Comparison of ENCODE assay signal across 8 cellular contexts in genomic region chr9:130053504-130054427, GRCh38. TPM values are rescaled to one million over a fixed set of nuclear protein-coding genes. Genes with fewer than 3 reads are reported as not detected.
DNase-seq lines count a peak whose midpoint lies in the region; ATAC-seq, FAIRE-seq and TF ChIP-seq lines count a peak whose summit lies in the region.

TSS of gene GPR107 (plus strand) at chr9:130053906. CDS start at chr9:130053933, 27 bp downstream.

- peaks cover 34% of the 10 kb centered on the region for H3K4me1 Mint-ChIP-seq in WTC11

- H3K4me3 Mint-ChIP-seq in WTC11: peak within 1 kb of the TSS; percentile 92

- H3K4me3 ChIP-seq in cardiac fibroblast (replicated peaks in 1 of 2; ENCODE audit: low read depth in 2 of 2, low read length in 2 of 2) (peak within 1 kb of the TSS; percentile 90 to 98), spleen (peak within 1 kb of the TSS; percentile 76 to 98 (median 94))

- peak within 1 kb of the TSS; percentile 91 for H3K27ac Mint-ChIP-seq in WTC11

- FAIRE-seq in GM12891 (lab: Jason Lieb, UNC): peak; percentile 89

- peak; percentile 81 for DNase-seq in GM12891 (ENCODE audit: insufficient read length, low spot score)
- DNase-seq in NCI-H2107 (lab: John Stamatoyannopoulos, UW): peak; percentile 38
- DNase-seq in WTC11 (ENCODE audit: low spot score): peak; percentile 74
- peak; percentile 72 to 77 for DNase-seq in cardiac fibroblast (ENCODE audit: low read depth in 2 of 2)
- DNase-seq in inferior parietal cortex (ENCODE audit: extremely low spot score): peak; percentile 75
- DNase-seq in spleen: peak; percentile 97

- 0 to 1% (median 0%) methylated on average over 25 to 68 of the region's 68 CpGs for WGBS in spleen, 5 donors

- H3K4me1 ChIP-seq in spleen: peaks cover 24 to 92% (median 40%) of the 10 kb centered on the region in 6 donors

- POLR2A ChIA-PET in WTC11 (lab: Charles Lee): interaction anchor here (0.7 to 1.0 kb wide), 2 partner anchors 8 to 219 kb away, joined by 4 read pairs; no protein-coding TSS in a partner anchor

- H3K27me3 Mint-ChIP-seq in WTC11 (ENCODE audit: low read depth): no peaks in the 10 kb centered on the region

- peak within 1 kb of the TSS; percentile 84 to 96 (median 90) for H3K27ac ChIP-seq in spleen

- ATAC-seq in HG02763 (IDR thresholded peaks at IDR 0.05; ENCODE audit: unreplicated experiment) (peak; percentile 79), WTC11 (peak; percentile 88), HG03025 (IDR thresholded peaks at IDR 0.05; ENCODE audit: low FRiP score, unreplicated experiment) (no peak)

- no peaks in the 10 kb centered on the region for H3K27me3 ChIP-seq in spleen (replicated peaks in 1 of 7)

- CTCF ChIA-PET in WTC11 (lab: Charles Lee): interaction anchor here (0.7 to 1.8 kb wide), 9 partner anchors 11 to 380 kb away, joined by 3 to 5 read pairs (median 4); partner anchors contain the start of gene FNBP1

- H3K36me3 Mint-ChIP-seq in WTC11: no peaks in the 10 kb centered on the region

- no peak for TF ChIP-seq CTCF in WTC11 (IDR thresholded peaks at IDR 0.05)
- TF ChIP-seq CTCF in cardiac fibroblast (IDR thresholded peaks at IDR 0.05; ENCODE audit: low read depth, low read length): no peak
- TF ChIP-seq CTCF in spleen (IDR thresholded peaks at IDR 0.05 in 8 of 11, conservative IDR thresholded peaks at IDR 0.05 in 3 of 11): peak in 1 of 11 experiments; percentile 6

- no peak; the same call in 1 of the 2 replicates for TF ChIP-seq POLR2A in GM12891 (IDR thresholded peaks at IDR 0.05; ENCODE audit: low read depth, low read length)
- TF ChIP-seq POLR2A in spleen (IDR thresholded peaks at IDR 0.05): peak in 2 of 3 donors; percentile 18 to 59

- intact Hi-C loops in spleen (cut with DNase I; ENCODE audit: low total_unique reads): no loop called here

- no peaks in the 10 kb centered on the region for H3K9me3 Mint-ChIP-seq in WTC11

- peaks cover 0 to 14% (median 5%) of the 10 kb centered on the region in 6 donors for H3K36me3 ChIP-seq in spleen

- no peaks in the 10 kb centered on the region for H3K9me3 ChIP-seq in spleen

TF ChIP-seq in GM12891, 5 proteins besides CTCF, POLR2A, EP300 and RAD21:
- no peak for TF ChIP-seq PAX5 (IDR thresholded peaks at IDR 0.05; ENCODE audit: insufficient read depth, low read length, severe bottlenecking)
- TF ChIP-seq TAF1 (IDR thresholded peaks at IDR 0.05; ENCODE audit: low read depth, low read length): peak; percentile 89
- peak; percentile 66 for TF ChIP-seq SPI1 (IDR thresholded peaks at IDR 0.05; ENCODE audit: low read depth, low read length)
- TF ChIP-seq POU2F2 (IDR thresholded peaks at IDR 0.05; ENCODE audit: low read depth, low read length): no peak
- peak; percentile 48; the same call in 1 of the 2 replicates for TF ChIP-seq POLR2AphosphoS5 (IDR thresholded peaks at IDR 0.05; ENCODE audit: low read depth, low read length)
TF ChIP-seq in GM12891: peak in this region for 3.

TF ChIP-seq in WTC11, 78 proteins besides CTCF, POLR2A, EP300 and RAD21 (continues in another document):
- TF ChIP-seq KAT7 (CRISPR knock-in tag; IDR thresholded peaks at IDR 0.05; ENCODE audit: borderline replicate concordance) (no peak), GRHL2 (CRISPR knock-in tag; IDR thresholded peaks at IDR 0.05; ENCODE audit: insufficient replicate concordance, severe bottlenecking) (no peak), CREM (CRISPR knock-in tag; IDR thresholded peaks at IDR 0.05) (0 out of 2 replicates have a peak, but pooled peaks have one; percentile 57), ZNF317 (CRISPR knock-in tag; IDR thresholded peaks at IDR 0.05; ENCODE audit: borderline replicate concordance, low read depth) (no peak), IRF2 (CRISPR knock-in tag; IDR thresholded peaks at IDR 0.05; ENCODE audit: borderline replicate concordance, low read depth) (no peak), NR1H2 (CRISPR knock-in tag; IDR thresholded peaks at IDR 0.05) (no peak), FOXP1 (CRISPR knock-in tag; IDR thresholded peaks at IDR 0.05; ENCODE audit: borderline replicate concordance) (peak; percentile 18; the same call in 1 of the 2 replicates), SMAD4 (CRISPR knock-in tag; IDR thresholded peaks at IDR 0.05) (no peak), ETV6 (CRISPR knock-in tag; IDR thresholded peaks at IDR 0.05) (peak; percentile 61; the same call in 1 of the 2 replicates), NFYB (CRISPR knock-in tag; conservative IDR thresholded peaks at IDR 0.05; ENCODE audit: low read depth) (no peak), ZNF416 (CRISPR knock-in tag; IDR thresholded peaks at IDR 0.05) (no peak), TP53 (CRISPR knock-in tag; IDR thresholded peaks at IDR 0.05) (no peak), FOXK1 (CRISPR knock-in tag; IDR thresholded peaks at IDR 0.05) (peak; percentile 82), ZNF138 (CRISPR knock-in tag; conservative IDR thresholded peaks at IDR 0.05) (no peak), IRF1 (CRISPR knock-in tag; IDR thresholded peaks at IDR 0.05) (peak; percentile 54; the same call in 1 of the 2 replicates), NR3C1 (CRISPR knock-in tag; conservative IDR thresholded peaks at IDR 0.05; ENCODE audit: low read depth) (no peak)
- TF ChIP-seq, protein P1, sequence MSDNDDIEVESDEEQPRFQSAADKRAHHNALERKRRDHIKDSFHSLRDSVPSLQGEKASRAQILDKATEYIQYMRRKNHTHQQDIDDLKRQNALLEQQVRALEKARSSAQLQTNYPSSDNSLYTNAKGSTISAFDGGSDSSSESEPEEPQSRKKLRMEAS (CRISPR knock-in tag; IDR thresholded peaks at IDR 0.05): peak; percentile 41; the same call in 1 of the 2 replicates
- TF ChIP-seq, protein P2, sequence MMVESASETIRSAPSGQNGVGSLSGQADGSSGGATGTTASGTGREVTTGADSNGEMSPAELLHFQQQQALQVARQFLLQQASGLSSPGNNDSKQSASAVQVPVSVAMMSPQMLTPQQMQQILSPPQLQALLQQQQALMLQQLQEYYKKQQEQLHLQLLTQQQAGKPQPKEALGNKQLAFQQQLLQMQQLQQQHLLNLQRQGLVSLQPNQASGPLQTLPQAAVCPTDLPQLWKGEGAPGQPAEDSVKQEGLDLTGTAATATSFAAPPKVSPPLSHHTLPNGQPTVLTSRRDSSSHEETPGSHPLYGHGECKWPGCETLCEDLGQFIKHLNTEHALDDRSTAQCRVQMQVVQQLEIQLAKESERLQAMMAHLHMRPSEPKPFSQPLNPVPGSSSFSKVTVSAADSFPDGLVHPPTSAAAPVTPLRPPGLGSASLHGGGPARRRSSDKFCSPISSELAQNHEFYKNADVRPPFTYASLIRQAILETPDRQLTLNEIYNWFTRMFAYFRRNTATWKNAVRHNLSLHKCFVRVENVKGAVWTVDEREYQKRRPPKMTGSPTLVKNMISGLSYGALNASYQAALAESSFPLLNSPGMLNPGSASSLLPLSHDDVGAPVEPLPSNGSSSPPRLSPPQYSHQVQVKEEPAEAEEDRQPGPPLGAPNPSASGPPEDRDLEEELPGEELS (CRISPR knock-in tag; IDR thresholded peaks at IDR 0.05): peak; percentile 64; the same call in 1 of the 2 replicates
- TF ChIP-seq, protein P3, sequence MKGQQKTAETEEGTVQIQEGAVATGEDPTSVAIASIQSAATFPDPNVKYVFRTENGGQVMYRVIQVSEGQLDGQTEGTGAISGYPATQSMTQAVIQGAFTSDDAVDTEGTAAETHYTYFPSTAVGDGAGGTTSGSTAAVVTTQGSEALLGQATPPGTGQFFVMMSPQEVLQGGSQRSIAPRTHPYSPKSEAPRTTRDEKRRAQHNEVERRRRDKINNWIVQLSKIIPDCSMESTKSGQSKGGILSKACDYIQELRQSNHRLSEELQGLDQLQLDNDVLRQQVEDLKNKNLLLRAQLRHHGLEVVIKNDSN (CRISPR knock-in tag; IDR thresholded peaks at IDR 0.05): 0 out of 2 replicates have a peak, but pooled peaks have one; percentile 11
- TF ChIP-seq, protein P4, sequence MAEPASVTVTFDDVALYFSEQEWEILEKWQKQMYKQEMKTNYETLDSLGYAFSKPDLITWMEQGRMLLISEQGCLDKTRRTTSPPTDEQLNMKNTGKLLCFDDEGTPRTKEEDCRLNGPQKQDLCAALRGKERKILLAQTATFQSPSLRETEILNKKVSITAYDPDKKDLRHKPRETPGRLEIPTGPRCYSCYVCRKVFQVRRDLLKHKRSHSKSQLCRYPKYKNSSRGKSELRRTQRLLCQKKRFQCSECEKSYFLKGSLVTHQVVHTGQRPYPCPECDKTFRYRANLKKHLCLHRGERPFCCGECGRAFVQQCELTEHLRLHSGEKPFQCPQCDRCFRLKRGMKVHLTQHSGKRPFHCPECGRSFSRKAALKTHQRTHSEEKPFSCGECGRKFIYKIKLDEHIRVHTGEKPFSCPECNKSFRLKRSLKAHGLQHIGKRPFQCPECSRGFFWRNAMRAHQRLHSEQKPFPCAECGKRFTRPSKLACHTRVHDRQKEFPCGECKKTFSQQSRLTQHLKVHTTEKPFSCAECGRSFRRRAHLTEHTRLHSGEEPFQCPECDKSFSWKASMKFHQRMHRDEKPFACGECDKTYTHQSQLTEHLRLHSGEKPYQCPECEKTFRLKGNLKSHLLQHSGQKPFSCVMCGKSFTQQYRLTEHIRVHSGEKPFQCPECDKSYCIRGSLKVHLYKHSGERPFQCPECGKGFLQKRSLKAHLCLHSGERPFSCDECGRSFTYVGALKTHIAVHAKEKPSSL (CRISPR knock-in tag; conservative IDR thresholded peaks at IDR 0.05): no peak

RNA-seq across cellular contexts. Expression of gene GPR107, which starts in this region (rescaled TPM):
- 9.8 TPM for polyA plus RNA-seq in GM12891 (2012; ENCODE audit: low read depth, missing spikeins)
- total RNA-seq in WTC11 (2021) (33.2 to 36.4 TPM (median 34.7 TPM) in 3 replicates), spleen (10 to 100 TPM; 25.2 to 42.8 (median 30.5) TPM)
- 1 to 10 TPM; 3.9 to 7.4 (median 4.3) TPM for polyA plus RNA-seq in spleen

Comparison
In these comparisons a context has a peak if more than half of its experiments do, and no peak if none do; other contexts are left out.
1. DNase-seq: peak in every context shown above with its lines; median percentile 97 in spleen; 81 in GM12891; 75 in inferior parietal cortex; 74 in cardiac fibroblast; 74 in WTC11; 38 in NCI-H2107.